In the genomic region with DNA sequence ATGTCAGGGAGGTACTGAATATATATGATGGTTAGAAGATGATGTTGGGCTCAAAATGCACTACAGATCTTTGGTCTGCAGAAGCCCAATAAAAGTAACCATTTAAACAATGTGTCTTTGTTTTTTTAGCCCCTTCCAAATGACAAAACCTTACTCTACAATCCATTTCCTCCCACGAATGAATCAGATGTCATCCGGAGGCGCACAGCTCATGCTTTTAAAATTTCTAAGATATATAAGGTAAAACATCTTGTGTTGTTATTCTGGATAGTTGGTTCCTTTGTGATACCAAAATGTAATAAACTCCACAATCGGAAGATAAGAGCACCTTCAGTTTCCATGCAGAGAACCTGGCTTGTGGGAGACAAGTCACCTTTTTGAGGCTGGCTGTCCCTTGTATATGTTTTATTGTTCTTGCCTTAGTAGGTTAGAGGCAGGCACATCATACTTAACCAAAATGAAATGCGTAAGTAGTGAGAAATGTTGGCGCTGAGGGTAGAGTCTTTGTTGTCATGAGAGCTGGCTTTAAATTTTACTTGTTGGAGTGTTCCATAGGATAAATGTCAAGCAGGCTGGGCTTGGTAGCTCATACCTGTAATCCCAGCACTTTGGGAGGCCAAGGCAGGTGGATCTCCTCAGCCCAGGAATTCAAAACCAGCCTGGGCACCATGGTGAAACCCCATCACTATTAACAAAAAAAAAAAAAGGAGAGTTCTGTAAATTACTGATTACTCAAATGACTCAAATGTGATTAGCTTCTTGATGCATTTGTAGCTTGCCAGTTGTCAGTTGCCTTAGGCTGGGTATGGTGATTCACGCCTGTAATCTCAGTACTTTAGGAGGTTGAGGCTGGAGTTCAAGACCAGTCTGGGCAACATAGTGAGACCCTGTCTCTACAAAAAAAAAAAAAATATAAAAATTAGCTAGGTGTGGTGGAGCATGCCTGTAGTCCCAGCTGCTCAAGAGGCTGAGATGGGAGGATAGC, we compare ENCODE assay signal across 9 cellular contexts. TPM values are rescaled to one million over a fixed set of nuclear protein-coding genes. Genes with fewer than 3 reads are reported as not detected.
DNase-seq lines count a peak whose midpoint lies in the region; ATAC-seq, FAIRE-seq and TF ChIP-seq lines count a peak whose summit lies in the region.
"Had no signal": no experiment of that assay in that cellular context is flagged by ENCODE, and none has a peak within 500 bp of the region (broad histone marks: within the 10 kb centered on the region; RNA-seq: fewer than 3 reads in every experiment).

No MANE protein-coding gene starts in this region.

- peaks cover 30 to 73% of the 10 kb centered on the region in 2 experiments for H3K36me3 ChIP-seq in HepG2 (replicated peaks in 1 of 2; ENCODE audit: control insufficient read depth in 1 of 2, insufficient read depth in 2 of 2, low read length in 2 of 2)

- peak overlapping the region; percentile 68 for H3K27ac Mint-ChIP-seq in mesothelial cell of epicardium

- no peaks in the 10 kb centered on the region for H3K79me2 ChIP-seq in HepG2 (ENCODE audit: insufficient read depth, low read length)

- H3K27me3 Mint-ChIP-seq in mesothelial cell of epicardium (ENCODE audit: low read depth), result no peaks in the 10 kb centered on the region

- H4K20me1 ChIP-seq in HepG2 (ENCODE audit: insufficient read depth, low read length), result no peaks in the 10 kb centered on the region

- H3K27ac ChIP-seq in angular gyrus (ENCODE audit: low read depth, low read length) (peak overlapping the region; percentile 22), HepG2 (ENCODE audit: extremely low read length, insufficient read depth, low read length) (no peak overlapping the region)

- H3K27me3 ChIP-seq in HepG2 (ENCODE audit: control insufficient read depth in 1 of 2, insufficient read depth in 2 of 2, low read length in 2 of 2), result no peaks in the 10 kb centered on the region

- H3K4me3 ChIP-seq in HepG2 (replicated peaks in 1 of 3; ENCODE audit: insufficient read depth in 1 of 3, low read depth in 2 of 3, low read length in 3 of 3), result no peak overlapping the region

- H3K9ac ChIP-seq in HepG2 (ENCODE audit: insufficient read depth, low read depth, low read length), result no peak overlapping the region

- BruUV-seq in HepG2 (replicated peaks; lab: Mats Ljungman, UMichigan), result no TSS peak

- no peaks in the 10 kb centered on the region for H3K9me3 ChIP-seq in HepG2 (ENCODE audit: low read length)

- H3K4me1 ChIP-seq in HepG2 (ENCODE audit: insufficient read depth, low read length), result no peaks in the 10 kb centered on the region

- TF ChIP-seq POLR2A in HepG2 (IDR thresholded peaks at IDR 0.05; ENCODE audit: insufficient read depth in 1 of 2, low read depth in 2 of 2, low read length in 2 of 2), result no peak

- H3K4me3 Mint-ChIP-seq in mesothelial cell of epicardium, result no peak overlapping the region

- peak; percentile 30 for DNase-seq in COLO829 (ENCODE audit: low spot score)
- peak; percentile 91 for DNase-seq in HT1080 (ENCODE audit: low read depth)
- no peak for DNase-seq in mesothelial cell of epicardium (ENCODE audit: low spot score in 2 of 2, unreplicated experiment in 2 of 2)
- DNase-seq in SHP77 (lab: John Stamatoyannopoulos, UW), result no peak
- DNase-seq in UCSD-AML1 (lab: John Stamatoyannopoulos, UW; ENCODE audit: unreplicated experiment), result no peak
- no peak for DNase-seq in HepG2 (ENCODE audit: low spot score)
- DNase-seq: NCI-H1105, NCI-H510A had no signal

- no peak for ATAC-seq in HepG2

- in situ Hi-C loops in HepG2 (cut with HindIII; ENCODE audit: extremely low pct_ligation_motif_present, low pct_unique_long_range_greater_than_20kb), result no loop called here

- no peak overlapping the region for H3K4me2 ChIP-seq in HepG2 (ENCODE audit: low read depth, low read length)

- POLR2A ChIA-PET in HepG2 (lab: Yijun Ruan, JAX), result interaction anchor here (1.5 to 2.9 kb wide), 2 partner anchors 19 to 54 kb away, joined by 3 to 10 read pairs; partner anchors contain the start of gene SNTB2

- no peak overlapping the region for H2AFZ ChIP-seq in HepG2 (ENCODE audit: low read length)

- TF ChIP-seq RAD21 in HepG2 (CRISPR knock-in tag; IDR thresholded peaks at IDR 0.05), result no peak

- intact Hi-C loops in HepG2 (cut with micrococcal nuclease; ENCODE audit: unreplicated experiment), result no loop called here

- peaks cover 25% of the 10 kb centered on the region for H3K4me1 Mint-ChIP-seq in mesothelial cell of epicardium

- 99% methylated on average over 7 of the region's 7 CpGs for WGBS in HepG2 (ENCODE audit: low lambda C conversion rate)

- TF ChIP-seq CTCF in mesothelial cell of epicardium (IDR thresholded peaks at IDR 0.05; ENCODE audit: unreplicated experiment), result no peak
- no peak for TF ChIP-seq CTCF in HepG2 (CRISPR knock-in tag; IDR thresholded peaks at IDR 0.05)

- CTCF ChIA-PET in HepG2 (lab: Yijun Ruan, JAX; ENCODE audit: low intra/inter-chr PET ratio, low total read pairs), result no interaction called here

- no peaks in the 10 kb centered on the region for H3K9me3 Mint-ChIP-seq in mesothelial cell of epicardium

- no peak for FAIRE-seq in HepG2 (lab: Jason Lieb, UNC)

- H3K36me3 Mint-ChIP-seq in mesothelial cell of epicardium, result peaks cover 31% of the 10 kb centered on the region

- TF ChIP-seq EP300 in HepG2 (IDR thresholded peaks at IDR 0.05; ENCODE audit: low read depth in 2 of 2, low read length in 2 of 2), result no peak
- TF ChIP-seq EP300 in HepG2 (CRISPR knock-in tag; IDR thresholded peaks at IDR 0.05; ENCODE audit: borderline replicate concordance), result no peak

RNA-seq across cellular contexts. Expression of gene SNTB2, which starts 19.7 kb away (rescaled TPM):
- 57.6 and 60.8 TPM in 2 replicates for total RNA-seq in HT1080 (2014; rRNA removed; shearing (Covaris generic))
- polyA plus RNA-seq in HT1080 (2015; cell fraction: cytosol; rRNA removed), result 13.8 and 18.6 TPM in 2 replicates
- polyA plus RNA-seq in HT1080 (2015; cell fraction: nucleus; rRNA removed), result 24.0 and 32.4 TPM in 2 replicates
- total RNA-seq in mesothelial cell of epicardium (25.7 to 29.8 TPM (median 26.7 TPM) in 3 replicates), HepG2 (2016; rRNA removed; fragmentation: Illumina TruSeq; extraction: Trizol) (19.2 and 22.9 TPM in 2 replicates)
- 16.6 and 21.3 TPM in 2 replicates for total RNA-seq in HepG2 (2016; cell fraction: cytosol; rRNA removed; fragmentation: Illumina TruSeq; extraction: Trizol; ENCODE audit: low read depth)
- 18.5 and 22.3 TPM in 2 replicates for total RNA-seq in HepG2 (2016; cell fraction: insoluble cytoplasmic fraction; rRNA removed; fragmentation: Illumina TruSeq; extraction: Trizol)
- 8.3 and 10.7 TPM in 2 replicates for total RNA-seq in HepG2 (2016; cell fraction: membrane; rRNA removed; fragmentation: Illumina TruSeq; extraction: Trizol)
- total RNA-seq in HepG2 (2016; cell fraction: nucleus; rRNA removed; fragmentation: Illumina TruSeq; extraction: Trizol), result 14.9 and 15.5 TPM in 2 replicates
- 11.5 and 12.5 TPM in 2 replicates for polyA plus RNA-seq in HepG2 (2011; rRNA removed)
- polyA plus RNA-seq in HepG2 (2011; cell fraction: cytosol; rRNA removed), result 6.3 and 6.6 TPM in 2 replicates
- 13.3 and 14.0 TPM in 2 replicates for polyA plus RNA-seq in HepG2 (2011; cell fraction: nucleus; rRNA removed)
- polyA plus RNA-seq in HepG2 (2012), result 4.2 and 4.3 TPM in 2 replicates
- polyA plus RNA-seq in HepG2 (2016; cell fraction: cytosol; fragmentation: Illumina TruSeq; extraction: Trizol; ENCODE audit: low read depth), result 0.48 and 0.66 TPM in 2 replicates
- polyA plus RNA-seq in HepG2 (2016; cell fraction: insoluble cytoplasmic fraction; fragmentation: Illumina TruSeq; extraction: Trizol; ENCODE audit: low read depth), result 12.2 and 12.7 TPM in 2 replicates
- polyA plus RNA-seq in HepG2 (2016; cell fraction: membrane; fragmentation: Illumina TruSeq; extraction: Trizol; ENCODE audit: low read depth), result 1.6 and 2.4 TPM in 2 replicates
- 13.2 and 17.9 TPM in 2 replicates for polyA plus RNA-seq in HepG2 (2016; cell fraction: nucleus; fragmentation: Illumina TruSeq; extraction: Trizol; ENCODE audit: insufficient read depth, low read depth)
- polyA minus RNA-seq in HepG2 (2011; rRNA and poly(A)+ RNA removed; ENCODE audit: low replicate concordance), result 48.4 and 58.6 TPM in 2 replicates
- 22.5 and 31.2 TPM in 2 replicates for polyA minus RNA-seq in HepG2 (2011; cell fraction: cytosol; rRNA and poly(A)+ RNA removed)
- polyA minus RNA-seq in HepG2 (2011; cell fraction: nucleus; rRNA and poly(A)+ RNA removed), result 22.8 and 29.5 TPM in 2 replicates

RNA-seq across cellular contexts. Expression of gene UTP4, which starts 34.8 kb away (rescaled TPM):
- 42.4 and 72.3 TPM in 2 replicates for total RNA-seq in HT1080 (2014; rRNA removed; shearing (Covaris generic))
- polyA plus RNA-seq in HT1080 (2015; cell fraction: cytosol; rRNA removed), result 93.7 and 97.9 TPM in 2 replicates
- 155 and 166 TPM in 2 replicates for polyA plus RNA-seq in HT1080 (2015; cell fraction: nucleus; rRNA removed)
- total RNA-seq in mesothelial cell of epicardium (45.0 to 49.4 TPM (median 48.0 TPM) in 3 replicates), HepG2 (2016; rRNA removed; fragmentation: Illumina TruSeq; extraction: Trizol) (30.0 and 57.1 TPM in 2 replicates)
- total RNA-seq in HepG2 (2016; cell fraction: cytosol; rRNA removed; fragmentation: Illumina TruSeq; extraction: Trizol; ENCODE audit: low read depth), result 37.9 and 40.6 TPM in 2 replicates
- 26.3 and 63.5 TPM in 2 replicates for total RNA-seq in HepG2 (2016; cell fraction: insoluble cytoplasmic fraction; rRNA removed; fragmentation: Illumina TruSeq; extraction: Trizol)
- total RNA-seq in HepG2 (2016; cell fraction: membrane; rRNA removed; fragmentation: Illumina TruSeq; extraction: Trizol), result 33.1 and 34.6 TPM in 2 replicates
- 37.9 and 38.1 TPM in 2 replicates for total RNA-seq in HepG2 (2016; cell fraction: nucleus; rRNA removed; fragmentation: Illumina TruSeq; extraction: Trizol)
- 85.8 and 91.2 TPM in 2 replicates for polyA plus RNA-seq in HepG2 (2011; rRNA removed)
- 70.4 and 88.9 TPM in 2 replicates for polyA plus RNA-seq in HepG2 (2011; cell fraction: cytosol; rRNA removed)
- 58.2 and 63.9 TPM in 2 replicates for polyA plus RNA-seq in HepG2 (2011; cell fraction: nucleus; rRNA removed)
- 65.9 and 68.1 TPM in 2 replicates for polyA plus RNA-seq in HepG2 (2012)
- polyA plus RNA-seq in HepG2 (2016; cell fraction: cytosol; fragmentation: Illumina TruSeq; extraction: Trizol; ENCODE audit: low read depth), result 21.9 and 27.0 TPM in 2 replicates
- 119 and 121 TPM in 2 replicates for polyA plus RNA-seq in HepG2 (2016; cell fraction: insoluble cytoplasmic fraction; fragmentation: Illumina TruSeq; extraction: Trizol; ENCODE audit: low read depth)
- polyA plus RNA-seq in HepG2 (2016; cell fraction: membrane; fragmentation: Illumina TruSeq; extraction: Trizol; ENCODE audit: low read depth), result 30.9 and 36.3 TPM in 2 replicates
- polyA plus RNA-seq in HepG2 (2016; cell fraction: nucleus; fragmentation: Illumina TruSeq; extraction: Trizol; ENCODE audit: insufficient read depth, low read depth), result 71.6 and 78.5 TPM in 2 replicates
- polyA minus RNA-seq in HepG2 (2011; rRNA and poly(A)+ RNA removed; ENCODE audit: low replicate concordance), result 126 and 208 TPM in 2 replicates
- 51.0 and 51.2 TPM in 2 replicates for polyA minus RNA-seq in HepG2 (2011; cell fraction: cytosol; rRNA and poly(A)+ RNA removed)
- polyA minus RNA-seq in HepG2 (2011; cell fraction: nucleus; rRNA and poly(A)+ RNA removed), result 59.6 and 65.4 TPM in 2 replicates

RNA-seq across cellular contexts. Expression of gene CHTF8, which starts 34.9 kb away (rescaled TPM):
- total RNA-seq in HT1080 (2014; rRNA removed; shearing (Covaris generic)), result 51.6 and 191 TPM in 2 replicates
- 167 and 179 TPM in 2 replicates for polyA plus RNA-seq in HT1080 (2015; cell fraction: cytosol; rRNA removed)
- 165 and 182 TPM in 2 replicates for polyA plus RNA-seq in HT1080 (2015; cell fraction: nucleus; rRNA removed)
- 91.9 to 96.7 TPM (median 95.2 TPM) in 3 replicates for total RNA-seq in mesothelial cell of epicardium
- 37.2 and 64.1 TPM in 2 replicates for total RNA-seq in HepG2 (2016; rRNA removed; fragmentation: Illumina TruSeq; extraction: Trizol)
- 15.9 and 16.0 TPM in 2 replicates for total RNA-seq in HepG2 (2016; cell fraction: cytosol; rRNA removed; fragmentation: Illumina TruSeq; extraction: Trizol; ENCODE audit: low read depth)
- total RNA-seq in HepG2 (2016; cell fraction: insoluble cytoplasmic fraction; rRNA removed; fragmentation: Illumina TruSeq; extraction: Trizol), result 45.2 and 61.3 TPM in 2 replicates
- total RNA-seq in HepG2 (2016; cell fraction: membrane; rRNA removed; fragmentation: Illumina TruSeq; extraction: Trizol), result 36.4 and 42.2 TPM in 2 replicates
- 25.4 and 28.1 TPM in 2 replicates for total RNA-seq in HepG2 (2016; cell fraction: nucleus; rRNA removed; fragmentation: Illumina TruSeq; extraction: Trizol)
- polyA plus RNA-seq in HepG2 (2011; rRNA removed), result 67.5 and 74.3 TPM in 2 replicates
- polyA plus RNA-seq in HepG2 (2011; cell fraction: cytosol; rRNA removed), result 71.6 and 77.6 TPM in 2 replicates
- polyA plus RNA-seq in HepG2 (2011; cell fraction: nucleus; rRNA removed), result 34.1 and 36.4 TPM in 2 replicates
- 47.0 and 51.3 TPM in 2 replicates for polyA plus RNA-seq in HepG2 (2012)
- 18.3 and 28.8 TPM in 2 replicates for polyA plus RNA-seq in HepG2 (2016; cell fraction: cytosol; fragmentation: Illumina TruSeq; extraction: Trizol; ENCODE audit: low read depth)
- polyA plus RNA-seq in HepG2 (2016; cell fraction: insoluble cytoplasmic fraction; fragmentation: Illumina TruSeq; extraction: Trizol; ENCODE audit: low read depth), result 123 and 124 TPM in 2 replicates
- polyA plus RNA-seq in HepG2 (2016; cell fraction: membrane; fragmentation: Illumina TruSeq; extraction: Trizol; ENCODE audit: low read depth), result 44.9 and 57.1 TPM in 2 replicates
- 55.2 and 67.8 TPM in 2 replicates for polyA plus RNA-seq in HepG2 (2016; cell fraction: nucleus; fragmentation: Illumina TruSeq; extraction: Trizol; ENCODE audit: insufficient read depth, low read depth)
- polyA minus RNA-seq in HepG2 (2011; rRNA and poly(A)+ RNA removed; ENCODE audit: low replicate concordance), result 127 and 272 TPM in 2 replicates
- 48.2 and 50.4 TPM in 2 replicates for polyA minus RNA-seq in HepG2 (2011; cell fraction: cytosol; rRNA and poly(A)+ RNA removed)
- polyA minus RNA-seq in HepG2 (2011; cell fraction: nucleus; rRNA and poly(A)+ RNA removed), result 17.3 and 20.1 TPM in 2 replicates

Comparison
In these comparisons a context has a peak if more than half of its experiments do, and no peak if none do; other contexts are left out.
1. DNase-seq: peak in COLO829 (single experiment) and HT1080 (single experiment); none in mesothelial cell of epicardium (0 of 2), SHP77 (0 of 2), UCSD-AML1 (single experiment) and HepG2 (single experiment).